Comparison of ENCODE assay signal across 8 cellular contexts in the genomic region with DNA sequence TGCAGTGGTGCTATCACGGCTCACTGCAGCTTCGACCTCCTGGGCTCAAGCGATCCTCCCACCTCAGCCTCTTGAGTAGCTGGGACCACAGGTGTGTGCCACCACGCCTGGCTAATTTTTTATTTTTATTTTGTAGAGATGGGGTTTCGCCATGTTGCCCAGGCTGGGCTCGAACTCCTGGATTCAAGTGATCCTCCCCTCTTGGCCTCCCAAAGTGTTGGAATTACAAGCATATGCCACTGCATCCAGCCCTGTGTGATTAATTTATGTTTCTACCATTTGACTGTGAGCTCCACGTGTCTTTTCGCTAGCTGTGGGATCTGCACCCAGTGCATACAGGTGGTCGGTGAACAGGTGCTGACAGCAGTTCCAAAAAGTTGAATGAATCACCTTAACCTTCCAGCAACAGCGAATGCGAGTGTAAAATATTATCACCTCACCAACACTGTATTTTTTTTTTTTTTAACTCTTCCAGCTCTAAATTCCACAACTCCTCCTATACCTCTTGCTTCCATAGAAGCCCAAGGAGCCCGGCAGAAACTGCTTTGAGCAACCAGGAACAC. TPM values are rescaled to one million over a fixed set of nuclear protein-coding genes. Genes with fewer than 3 reads are reported as not detected.
DNase-seq lines count a peak whose midpoint lies in the region; ATAC-seq, FAIRE-seq and TF ChIP-seq lines count a peak whose summit lies in the region.

No MANE protein-coding gene starts in this region.

- TF ChIP-seq EP300 in GM12878 (IDR thresholded peaks at IDR 0.05; ENCODE audit: borderline replicate concordance in 1 of 2, control insufficient read depth in 1 of 2, low read depth in 2 of 2, low read length in 2 of 2): no peak

- peak overlapping the region; percentile 91 for H3K27ac Mint-ChIP-seq in activated T-cell treated with anti-CD3 and anti-CD28 coated beads, Interleukin-2, amount 50 U/mL, for 24 hours
- peak overlapping the region; percentile 71 for H3K27ac Mint-ChIP-seq in progenitor cell of endocrine pancreas

- in situ Hi-C loops in GM12878 (cut with MboI): no loop called here

- H3K4me1 ChIP-seq in GM12878 (ENCODE audit: control insufficient read depth, insufficient read depth, low read length): peaks cover 5% of the 10 kb centered on the region

- TF ChIP-seq CTCF in GM12878 (IDR thresholded peaks at IDR 0.05 in 2 of 3, conservative IDR thresholded peaks at IDR 0.05 in 1 of 3; ENCODE audit: control insufficient read depth in 2 of 3, extremely low read depth in 1 of 3, insufficient read depth in 1 of 3, low read depth in 3 of 3, low read length in 3 of 3): no peak
- TF ChIP-seq CTCF in progenitor cell of endocrine pancreas (IDR thresholded peaks at IDR 0.05; ENCODE audit: unreplicated experiment): no peak
- TF ChIP-seq CTCF in GM10248 (IDR thresholded peaks at IDR 0.05; ENCODE audit: control extremely low read depth, extremely low read depth, low read depth, missing control alignments): no peak

- no TSS peak for BruUV-seq in GM12878 (replicated peaks; lab: Mats Ljungman, UMichigan)

- peak overlapping the region; percentile 82; the same call in 1 of the 2 replicates for H3K4me2 ChIP-seq in GM12878 (ENCODE audit: control insufficient read depth, insufficient read depth)

- H3K27ac ChIP-seq in GM12878 (ENCODE audit: control insufficient read depth, insufficient read depth): no peak overlapping the region

- intact Hi-C loops in GM12878 (cut with micrococcal nuclease; ENCODE audit: unreplicated experiment): loop anchor here (1.0 kb wide), 1 partner anchor 241 kb away; no protein-coding TSS in a partner anchor

- H3K27me3 Mint-ChIP-seq in activated T-cell treated with anti-CD3 and anti-CD28 coated beads, Interleukin-2, amount 50 U/mL, for 24 hours: no peaks in the 10 kb centered on the region
- no peaks in the 10 kb centered on the region for H3K27me3 Mint-ChIP-seq in progenitor cell of endocrine pancreas

- ATAC-seq in HG03097 (IDR thresholded peaks at IDR 0.05; ENCODE audit: low FRiP score, unreplicated experiment): peak; percentile 17
- peak; percentile 30 for ATAC-seq in GM12878

- H3K4me3 ChIP-seq in GM12878: peak overlapping the region; percentile 68

- no peak for DNase-seq in activated T-cell treated with anti-CD3 and anti-CD28 coated beads, Interleukin-2, amount 50 U/mL, for 24 hours
- DNase-seq in activated T-cell treated with anti-CD3 and anti-CD28 coated beads, Interleukin-2, amount 50 U/mL, for 1 hour: no peak
- DNase-seq in GM12878 (ENCODE audit: low read depth, low spot score): no peak
- DNase-seq in progenitor cell of endocrine pancreas (ENCODE audit: low spot score, unreplicated experiment): no peak
- DNase-seq in GM10248 (ENCODE audit: extremely low spot score): no peak
- DNase-seq in COLO829 (ENCODE audit: low spot score): no peak
- no peak for DNase-seq in NK-92 (lab: John Stamatoyannopoulos, UW; ENCODE audit: unreplicated experiment)

- no peak for TF ChIP-seq POLR2A in GM12878 (IDR thresholded peaks at IDR 0.05; ENCODE audit: low read depth, low read length)

- H3K79me2 ChIP-seq in GM12878 (ENCODE audit: control insufficient read depth, insufficient read depth, low read length): no peaks in the 10 kb centered on the region

- no peak overlapping the region for H3K9ac ChIP-seq in GM12878 (ENCODE audit: control insufficient read depth, insufficient read depth, low read length)

- no peaks in the 10 kb centered on the region for H3K27me3 ChIP-seq in GM12878 (replicated peaks in 1 of 2; ENCODE audit: control insufficient read depth in 2 of 2, insufficient read depth in 2 of 2, low read length in 1 of 2)

- peak overlapping the region; percentile 85 for H3K4me3 Mint-ChIP-seq in activated T-cell treated with anti-CD3 and anti-CD28 coated beads, Interleukin-2, amount 50 U/mL, for 24 hours
- peak overlapping the region; percentile 88 for H3K4me3 Mint-ChIP-seq in progenitor cell of endocrine pancreas (ENCODE audit: low read depth)

- H4K20me1 ChIP-seq in GM12878 (ENCODE audit: control insufficient read depth, insufficient read depth): no peaks in the 10 kb centered on the region

- peaks cover 11% of the 10 kb centered on the region for H3K36me3 Mint-ChIP-seq in activated T-cell treated with anti-CD3 and anti-CD28 coated beads, Interleukin-2, amount 50 U/mL, for 24 hours (ENCODE audit: low read depth)
- H3K36me3 Mint-ChIP-seq in progenitor cell of endocrine pancreas (ENCODE audit: insufficient read depth): no peaks in the 10 kb centered on the region

- POLR2A ChIA-PET in GM12878 (lab: Charles Lee): no interaction called here
- POLR2A ChIA-PET in GM10248 (lab: Yijun Ruan, JAX): no interaction called here

- TF ChIP-seq RAD21 in GM12878 (IDR thresholded peaks at IDR 0.05; ENCODE audit: insufficient read depth, low read depth, low read length): no peak

- FAIRE-seq in GM12878 (lab: Jason Lieb, UNC): no peak

- RAD21 ChIA-PET in GM12878 (lab: Charles Lee; ENCODE audit: unreplicated experiment): interaction anchor here (0.7 kb wide), 1 partner anchor 354 kb away, joined by 3 read pairs; no protein-coding TSS in a partner anchor

- CTCF ChIA-PET in GM12878 (lab: Yijun Ruan, JAX): interaction anchor here (0.6 to 1.0 kb wide), 2 partner anchors 277 to 346 kb away, joined by 3 read pairs; no protein-coding TSS in a partner anchor
- CTCF ChIA-PET in GM10248 (lab: Yijun Ruan, JAX): interaction anchor here (0.8 to 1.6 kb wide), 3 partner anchors 10 to 12 kb away, joined by 3 to 6 read pairs (median 5); no protein-coding TSS in a partner anchor

- no peaks in the 10 kb centered on the region for H3K36me3 ChIP-seq in GM12878 (ENCODE audit: control insufficient read depth in 2 of 2, insufficient read depth in 2 of 2, low read length in 1 of 2)

- no peaks in the 10 kb centered on the region for H3K9me3 Mint-ChIP-seq in activated T-cell treated with anti-CD3 and anti-CD28 coated beads, Interleukin-2, amount 50 U/mL, for 24 hours
- H3K9me3 Mint-ChIP-seq in progenitor cell of endocrine pancreas (ENCODE audit: low read depth): no peaks in the 10 kb centered on the region

- 34% methylated on average over 12 of the region's 12 CpGs for WGBS in GM12878 (ENCODE audit: insufficient coverage, insufficient replicate concordance, low lambda C conversion rate, missing lambda C conversion rate)

- SMC1A ChIA-PET in GM12878 (lab: Charles Lee; ENCODE audit: uncharacterized antibody, unreplicated experiment): no interaction called here

- peaks cover 13% of the 10 kb centered on the region for H3K4me1 Mint-ChIP-seq in activated T-cell treated with anti-CD3 and anti-CD28 coated beads, Interleukin-2, amount 50 U/mL, for 24 hours (ENCODE audit: low read depth)
- H3K4me1 Mint-ChIP-seq in progenitor cell of endocrine pancreas (ENCODE audit: low read depth): peaks cover 9% of the 10 kb centered on the region

- no peaks in the 10 kb centered on the region for H3K9me3 ChIP-seq in GM12878 (replicated peaks; ENCODE audit: control insufficient read depth, insufficient read depth, low read length)

- peak overlapping the region; percentile 80 for H2AFZ ChIP-seq in GM12878 (ENCODE audit: control insufficient read depth, low read depth, low read length)

TF ChIP-seq in GM12878, 131 proteins besides CTCF, POLR2A, EP300 and RAD21:
- TF ChIP-seq TCF3 (IDR thresholded peaks at IDR 0.05; ENCODE audit: borderline replicate concordance, insufficient read depth, low read depth, low read length): 0 out of 2 replicates have a peak, but pooled peaks have one; percentile 14
- no peak for TF ChIP-seq EED (IDR thresholded peaks at IDR 0.05; ENCODE audit: low read depth)

RNA-seq across cellular contexts. Expression of gene NUDT7, which starts 0.5 kb away (rescaled TPM):
- total RNA-seq in GM12878 (2013; cell fraction: nucleolus; rRNA removed): 0.77 and 0.91 TPM in 2 replicates
- total RNA-seq in GM12878 (2014; rRNA removed): 2.6 and 3.2 TPM in 2 replicates
- 5.1 TPM in 2 replicates for total RNA-seq in GM12878 (2014; rRNA removed; fragmentation: Illumina TruSeq; extraction: Trizol)
- total RNA-seq in GM12878 (2021): 2.1 and 4.0 TPM in 2 replicates
- polyA plus RNA-seq in GM12878 (2011; ENCODE audit: low read depth): 9.4 TPM
- 2.4 and 2.8 TPM in 2 replicates for polyA plus RNA-seq in GM12878 (2011; rRNA removed)
- 1.6 and 2.3 TPM in 2 replicates for polyA plus RNA-seq in GM12878 (2011; cell fraction: cytosol; rRNA removed)
- 1.3 TPM in 2 replicates for polyA plus RNA-seq in GM12878 (2011; cell fraction: nucleus; rRNA removed)
- polyA plus RNA-seq in GM12878 (2012): 4.6 and 6.0 TPM in 2 replicates
- 5.3 and 10.3 TPM in 2 replicates for polyA plus RNA-seq in GM12878 (2014; fragmentation: Illumina TruSeq; extraction: Trizol)
- 10 to 100 TPM in 1 of 2 experiments, 1 to 10 TPM in 1; 9.7 to 14.3 TPM for polyA plus RNA-seq in GM12878 (2014; fragmentation: Nextera tagmentation; extraction: Ambion mirVana)
- 5.1 and 5.5 TPM in 2 replicates for polyA plus RNA-seq in GM12878 (2014; rRNA removed)
- polyA plus RNA-seq in GM12878 (2016; fragmentation: Nextera tagmentation; extraction: Ambion mirVana): 1 to 10 TPM; 3.6 to 6.4 TPM
- 0.66 and 1.4 TPM in 2 replicates for polyA minus RNA-seq in GM12878 (2011; rRNA and poly(A)+ RNA removed)
- not detected in 2 replicates for polyA minus RNA-seq in GM12878 (2011; cell fraction: cytosol; rRNA and poly(A)+ RNA removed)
- 0.60 TPM in 1 of 2 replicates, not detected in the other for polyA minus RNA-seq in GM12878 (2011; cell fraction: nucleus; rRNA and poly(A)+ RNA removed)
- total RNA-seq in progenitor cell of endocrine pancreas: 4.2 and 5.7 TPM in 2 replicates
